8 cellular contexts compared by ENCODE assay signal in the genomic region with DNA sequence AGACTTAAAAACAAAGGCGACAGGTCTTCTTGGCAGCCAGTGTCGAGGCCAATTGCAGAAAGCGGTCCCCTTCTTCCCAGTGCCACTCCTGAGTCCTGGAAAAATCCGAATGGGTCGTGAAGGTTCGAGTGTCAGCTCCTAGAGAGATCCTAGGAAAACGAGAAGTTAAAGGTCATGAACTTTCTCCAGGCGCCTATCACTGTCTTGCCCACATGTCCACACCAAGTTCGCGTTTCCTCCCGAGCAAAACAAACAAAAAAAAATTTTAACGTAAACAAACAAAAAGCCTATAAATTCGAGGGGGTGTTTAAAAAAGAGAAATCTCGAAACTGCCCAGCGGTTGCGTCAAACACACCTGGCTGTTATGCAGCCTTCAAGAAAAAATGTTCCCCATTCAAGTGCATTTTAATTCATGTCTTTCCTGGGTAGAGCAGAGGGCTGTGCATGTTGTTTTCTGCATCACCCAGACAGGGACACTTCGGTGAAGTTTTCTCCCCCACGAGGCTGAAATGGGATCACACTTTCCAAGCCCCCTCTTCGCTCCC. TPM values are rescaled to one million over a fixed set of nuclear protein-coding genes. Genes with fewer than 3 reads are reported as not detected.
DNase-seq lines count a peak whose midpoint lies in the region; ATAC-seq and TF ChIP-seq lines count a peak whose summit lies in the region.

No MANE protein-coding gene starts in this region.

- no peaks in the 10 kb centered on the region for H3K36me3 ChIP-seq in right lobe of liver

- DNase-seq in Calu3 (no peak), right lobe of liver (no peak), type B pancreatic cell (ENCODE audit: extremely low spot score, unreplicated experiment) (no peak), kidney glomerular epithelial cell (lab: John Stamatoyannopoulos, UW) (no peak)
- no peak for DNase-seq in activated naive CD8-positive, alpha-beta T cell treated with anti-CD3 and anti-CD28 coated beads, Interleukin-2, amount 50 U/mL, for 24 hours
- DNase-seq in effector CD4-positive, alpha-beta T cell = no peak

- peaks cover 6% of the 10 kb centered on the region for H3K4me1 Mint-ChIP-seq in Calu3 (ENCODE audit: low read depth, unreplicated experiment)
- peaks cover 23% of the 10 kb centered on the region for H3K4me1 Mint-ChIP-seq in activated naive CD8-positive, alpha-beta T cell treated with anti-CD3 and anti-CD28 coated beads, Interleukin-2, amount 50 U/mL, for 24 hours
- H3K4me1 Mint-ChIP-seq in type B pancreatic cell (ENCODE audit: unreplicated experiment) = peaks cover 18% of the 10 kb centered on the region

- no TSS peak for BruUV-seq in Calu3 (replicated peaks; lab: Mats Ljungman, UMichigan)

- WGBS in right lobe of liver (ENCODE audit: insufficient coverage, low coverage, low lambda C conversion rate, missing lambda C conversion rate) = 4% methylated on average over 19 of the region's 19 CpGs

- no peaks in the 10 kb centered on the region for H3K27me3 ChIP-seq in right lobe of liver

- no peaks in the 10 kb centered on the region for H3K9me3 ChIP-seq in right lobe of liver

- ATAC-seq in HG02885 (IDR thresholded peaks at IDR 0.05; ENCODE audit: poor library complexity, unreplicated experiment) = peak; percentile 0
- no peak for ATAC-seq in activated naive CD8-positive, alpha-beta T cell treated with anti-CD3 and anti-CD28 coated beads, Interleukin-2, amount 50 U/mL, for 24 hours
- no peak for ATAC-seq in right lobe of liver
- no peak for ATAC-seq in GM18858 (IDR thresholded peaks at IDR 0.05; ENCODE audit: unreplicated experiment)

- no peak for TF ChIP-seq POLR2A in right lobe of liver (IDR thresholded peaks at IDR 0.05)

- TF ChIP-seq CTCF in Calu3 (IDR thresholded peaks at IDR 0.05; ENCODE audit: unreplicated experiment) (no peak), right lobe of liver (IDR thresholded peaks at IDR 0.05) (no peak), type B pancreatic cell (conservative IDR thresholded peaks at IDR 0.05) (no peak)

- H3K4me1 ChIP-seq in right lobe of liver = peaks cover 0 to 39% (median 10%) of the 10 kb centered on the region in 4 donors

- H3K4me3 Mint-ChIP-seq in Calu3 (ENCODE audit: low read depth, unreplicated experiment) (no peak overlapping the region), type B pancreatic cell (peak overlapping the region; percentile 92)
- peak overlapping the region; percentile 80 for H3K4me3 Mint-ChIP-seq in activated naive CD8-positive, alpha-beta T cell treated with anti-CD3 and anti-CD28 coated beads, Interleukin-2, amount 50 U/mL, for 24 hours

- peak overlapping the region; percentile 91 to 96 (median 95) for H3K27ac ChIP-seq in right lobe of liver

- CTCF ChIA-PET in Calu3 (lab: Charles Lee) = interaction anchor here (2.1 kb wide), 1 partner anchor 226 kb away, joined by 5 read pairs; no protein-coding TSS in a partner anchor

- H3K27ac Mint-ChIP-seq in Calu3 (ENCODE audit: unreplicated experiment) = peak overlapping the region; percentile 65
- H3K27ac Mint-ChIP-seq in activated naive CD8-positive, alpha-beta T cell treated with anti-CD3 and anti-CD28 coated beads, Interleukin-2, amount 50 U/mL, for 24 hours = peak overlapping the region; percentile 42
- H3K27ac Mint-ChIP-seq in type B pancreatic cell = peak overlapping the region; percentile 94

- intact Hi-C loops in Calu3 (cut with micrococcal nuclease; ENCODE audit: unreplicated experiment) = loop anchor here (5.0 to 10.0 kb wide), 4 partner anchors 40 to 270 kb away; a partner anchor contains a TSS
- intact Hi-C loops in right lobe of liver (cut with DNase I) = no loop called here

- no peaks in the 10 kb centered on the region for H3K9me3 Mint-ChIP-seq in Calu3 (ENCODE audit: low read depth, unreplicated experiment)
- no peaks in the 10 kb centered on the region for H3K9me3 Mint-ChIP-seq in activated naive CD8-positive, alpha-beta T cell treated with anti-CD3 and anti-CD28 coated beads, Interleukin-2, amount 50 U/mL, for 24 hours
- no peaks in the 10 kb centered on the region for H3K9me3 Mint-ChIP-seq in type B pancreatic cell

- H3K27me3 Mint-ChIP-seq in Calu3 (ENCODE audit: unreplicated experiment) (no peaks in the 10 kb centered on the region), type B pancreatic cell (no peaks in the 10 kb centered on the region)
- no peaks in the 10 kb centered on the region for H3K27me3 Mint-ChIP-seq in activated naive CD8-positive, alpha-beta T cell treated with anti-CD3 and anti-CD28 coated beads, Interleukin-2, amount 50 U/mL, for 24 hours

- H3K4me3 ChIP-seq in right lobe of liver = peak overlapping the region; percentile 79 to 81 (median 80)

- peaks cover 48% of the 10 kb centered on the region for H3K36me3 Mint-ChIP-seq in Calu3 (ENCODE audit: insufficient read depth, unreplicated experiment)
- peaks cover 3% of the 10 kb centered on the region for H3K36me3 Mint-ChIP-seq in activated naive CD8-positive, alpha-beta T cell treated with anti-CD3 and anti-CD28 coated beads, Interleukin-2, amount 50 U/mL, for 24 hours (ENCODE audit: low read depth)
- no peaks in the 10 kb centered on the region for H3K36me3 Mint-ChIP-seq in type B pancreatic cell

RNA-seq across cellular contexts. Expression of a gene that starts 1.5 kb away (rescaled TPM):
- 67.0 and 67.5 TPM in 2 replicates for total RNA-seq in Calu3 (2022)
- 10 to 100 TPM; 27.6 to 47.1 (median 31.0) TPM for total RNA-seq in right lobe of liver
- total RNA-seq in type B pancreatic cell (ENCODE audit: low replicate concordance) = 53.9 and 69.7 TPM in 2 replicates

Comparison
In these comparisons a context has a peak if more than half of its experiments do, and no peak if none do; other contexts are left out.
1. H3K27ac Mint-ChIP-seq: peak in every context shown above with its lines; median percentile 94 in type B pancreatic cell; 65 in Calu3; 42 in activated naive CD8-positive, alpha-beta T cell treated with anti-CD3 and anti-CD28 coated beads, Interleukin-2, amount 50 U/mL, for 24 hours.